8 cellular contexts compared by ENCODE assay signal in genomic region chr2:23384551-23385349, GRCh38. TPM values are rescaled to one million over a fixed set of nuclear protein-coding genes. Genes with fewer than 3 reads are reported as not detected.
A peak's percentile ranks its signal among the peaks of the same experiment; 100 is the strongest.
DNase-seq lines count a peak whose midpoint lies in the region; ATAC-seq, FAIRE-seq and TF ChIP-seq lines count a peak whose summit lies in the region.

Gene KLHL29 (plus strand): TSS chr2:23385179. CDS start chr2:23562197, 177,018 bp downstream.

- intact Hi-C loops in head of caudate nucleus (cut with DNase I) (loop anchor here (10.0 kb wide), 1 partner anchor 180 kb away; no protein-coding TSS in a partner anchor), pancreas (cut with DNase I) (no loop called here)

- TF ChIP-seq EP300 in tibial nerve (IDR thresholded peaks at IDR 0.05), result peak in 1 of 2 donors; percentile 81

- H3K27ac ChIP-seq in RWPE1 (peak within 1 kb of the TSS; percentile 79), pancreas (peak within 1 kb of the TSS in 1 of 4 donors; percentile 13), tibial nerve (peak within 1 kb of the TSS; percentile 80 to 95 (median 86))

- CTCF ChIA-PET in RWPE1 (lab: Yijun Ruan, JAX), result no interaction called here

- peak; percentile 79 to 83 for TF ChIP-seq POLR2A in tibial nerve (IDR thresholded peaks at IDR 0.05)

- H3K27me3 ChIP-seq in pancreas (peaks cover 0 to 9% (median 0%) of the 10 kb centered on the region in 4 donors), tibial nerve (peaks cover 0 to 3% of the 10 kb centered on the region in 2 donors)

- H3K9me3 ChIP-seq in pancreas (no peaks in the 10 kb centered on the region), tibial nerve (no peaks in the 10 kb centered on the region)

- H3K4me1 ChIP-seq in pancreas, result peaks cover 0 to 4% (median 0%) of the 10 kb centered on the region in 3 donors
- H3K4me1 ChIP-seq in tibial nerve, result peaks cover 0 to 56% (median 11%) of the 10 kb centered on the region in 4 donors

- POLR2A ChIA-PET in RWPE1 (lab: Yijun Ruan, JAX; ENCODE audit: low non-redundant PET), result no interaction called here

- H3K4me3 ChIP-seq in pancreas (peak within 1 kb of the TSS; percentile 33 to 56 (median 40)), tibial nerve (peak within 1 kb of the TSS; percentile 68 to 97 (median 82))

- ATAC-seq in GM19397 (IDR thresholded peaks at IDR 0.05; ENCODE audit: unreplicated experiment), result peak; percentile 66
- ATAC-seq in HG03469 (IDR thresholded peaks at IDR 0.05; ENCODE audit: unreplicated experiment), result peak; percentile 41
- peak; percentile 66 to 86 (median 74) for ATAC-seq in pancreas

- 7 to 9% methylated on average over 47 to 92 of the region's 92 CpGs for WGBS in pancreas, 2 donors
- 7 to 42% methylated on average over 9 to 62 of the region's 92 CpGs for WGBS in tibial nerve, 2 donors

- H3K36me3 ChIP-seq in pancreas, result no peaks in the 10 kb centered on the region
- H3K36me3 ChIP-seq in tibial nerve, result no peaks in the 10 kb centered on the region

- no peak for TF ChIP-seq CTCF in RWPE1 (conservative IDR thresholded peaks at IDR 0.05; ENCODE audit: low read depth)
- TF ChIP-seq CTCF in pancreas (IDR thresholded peaks at IDR 0.05), result no peak
- no peak for TF ChIP-seq CTCF in tibial nerve (IDR thresholded peaks at IDR 0.05)

- DNase-seq in COLO668 (lab: John Stamatoyannopoulos, UW; ENCODE audit: unreplicated experiment), result peak; percentile 78
- peak; percentile 92 for DNase-seq in RWPE1 (ENCODE audit: low spot score)
- DNase-seq in activated naive CD4-positive, alpha-beta T cell treated with anti-CD3 and anti-CD28 coated beads, Interleukin-2, amount 50 U/mL, for 16 hours, result peak; percentile 84
- DNase-seq in head of caudate nucleus, result peak; percentile 51 to 92 (median 83)
- DNase-seq in pancreas, result peak; percentile 72 to 92 (median 82)
- DNase-seq in tibial nerve (ENCODE audit: low spot score in 2 of 2), result peak; percentile 80 to 83

- no peak for FAIRE-seq in pancreas (lab: Jason Lieb, UNC)

RNA-seq across cellular contexts. Expression of gene KLHL29, which starts in this region (rescaled TPM):
- total RNA-seq in pancreas, result 1 to 10 TPM in 4 of 6 donors, under 1 TPM in 2; 0.91 to 3.7 (median 1.7) TPM
- polyA plus RNA-seq in pancreas, result 1 to 10 TPM; 4.1 to 6.6 TPM
- total RNA-seq in tibial nerve, result 10 to 100 TPM; 39.6 to 52.0 (median 40.4) TPM

Comparison
In these comparisons a context has a peak if more than half of its experiments do, and no peak if none do; other contexts are left out.
1. RNA of gene KLHL29 (total RNA-seq): 39.6 to 52.0 TPM in tibial nerve; 0.91 to 3.7 TPM in pancreas; every median in the first group is over 4 times any median in the second.
2. Peak in every context shown above with its lines, with median percentiles within 50 percentile points of each other: DNase-seq and ATAC-seq.